In genomic region chr2:18558458-18558857, GRCh38 we compare ENCODE assay signal across 13 cellular contexts. TPM values are rescaled to one million over a fixed set of nuclear protein-coding genes. Genes with fewer than 3 reads are reported as not detected.
DNase-seq lines count a peak whose midpoint lies in the region; ATAC-seq, FAIRE-seq and TF ChIP-seq lines count a peak whose summit lies in the region.
"Had no signal": no experiment of that assay in that cellular context is flagged by ENCODE, and none has a peak within 500 bp of the region (broad histone marks: within the 10 kb centered on the region; RNA-seq: fewer than 3 reads in every experiment).

No MANE protein-coding gene starts in this region.

- peaks cover 6% of the 10 kb centered on the region for H3K9me1 ChIP-seq in endothelial cell of umbilical vein (replicated peaks; ENCODE audit: control insufficient read depth, extremely low read depth, insufficient read depth, low read length)

- H3K27me3 Mint-ChIP-seq in activated T-cell treated with anti-CD3 and anti-CD28 coated beads, Interleukin-2, amount 50 U/mL, for 24 hours = no peaks in the 10 kb centered on the region
- H3K27me3 Mint-ChIP-seq in osteocyte (ENCODE audit: unreplicated experiment) = no peaks in the 10 kb centered on the region

- intact Hi-C loops in OCI-LY7 (cut with micrococcal nuclease; ENCODE audit: unreplicated experiment) (no loop called here), endothelial cell of umbilical vein (cut with micrococcal nuclease) (no loop called here), aorta (cut with DNase I) (loop anchor here in 1 of 2 donors (5.0 kb wide), 1 partner anchor 36 kb away; no protein-coding TSS in a partner anchor), A673 (cut with micrococcal nuclease; ENCODE audit: unreplicated experiment) (no loop called here)

- H3K9me3 Mint-ChIP-seq in activated T-cell treated with anti-CD3 and anti-CD28 coated beads, Interleukin-2, amount 50 U/mL, for 24 hours = no peaks in the 10 kb centered on the region
- no peaks in the 10 kb centered on the region for H3K9me3 Mint-ChIP-seq in osteocyte (ENCODE audit: unreplicated experiment)

- FAIRE-seq in endothelial cell of umbilical vein (lab: Jason Lieb, UNC) = no peak
- FAIRE-seq: colon, islet of Langerhans had no signal

- H3K79me2 ChIP-seq in OCI-LY7 (ENCODE audit: insufficient read depth, low read depth, low read length) (peaks cover 34% of the 10 kb centered on the region), endothelial cell of umbilical vein (ENCODE audit: control insufficient read depth, insufficient read depth, low read length) (peaks cover 15% of the 10 kb centered on the region)

- no peak for DNase-seq in activated T-cell treated with anti-CD3 and anti-CD28 coated beads, Interleukin-2, amount 50 U/mL, for 24 hours
- no peak for DNase-seq in activated T-cell treated with anti-CD3 and anti-CD28 coated beads, Interleukin-2, amount 50 U/mL, for 1 hour
- DNase-seq in OCI-LY7 (ENCODE audit: low spot score) (no peak), endothelial cell of umbilical vein (ENCODE audit: low read depth, low spot score) (no peak), osteocyte (ENCODE audit: extremely low spot score, unreplicated experiment) (no peak), aorta (no peak), A673 (ENCODE audit: low spot score) (no peak), NCI-H128 (lab: John Stamatoyannopoulos, UW; ENCODE audit: unreplicated experiment) (no peak)
- DNase-seq: activated effector memory CD4-positive, alpha-beta T cell treated with anti-CD3 and anti-CD28 coated beads, Interleukin-2, amount 50 U/mL, for 16 hours; NCI-H748 treated with DMSO at 0.1 percent for 48 hours had no signal

- WGBS in aorta, 2 donors = 61 to 87% methylated on average over 1 of the region's 1 CpG

- ATAC-seq in aorta (ENCODE audit: low FRiP score) = no peak

- CTCF ChIA-PET in OCI-LY7 (lab: Charles Lee; ENCODE audit: unreplicated experiment) = no interaction called here
- CTCF ChIA-PET in endothelial cell of umbilical vein (lab: Charles Lee) = interaction anchor here (0.9 to 3.0 kb wide), 2 partner anchors 12 to 38 kb away, joined by 3 to 20 read pairs; no protein-coding TSS in a partner anchor
- CTCF ChIA-PET in A673 (lab: Charles Lee) = no interaction called here

- H4K20me1 ChIP-seq in OCI-LY7 (ENCODE audit: insufficient read depth, low read length) (peaks cover 12% of the 10 kb centered on the region; the same call in 1 of the 2 replicates), endothelial cell of umbilical vein (replicated peaks; ENCODE audit: control insufficient read depth, extremely low read depth, insufficient read depth, low read length) (no peaks in the 10 kb centered on the region)

- H2AFZ ChIP-seq in OCI-LY7 (ENCODE audit: low read length) (no peak overlapping the region), endothelial cell of umbilical vein (ENCODE audit: low read depth, low read length) (no peak overlapping the region)

- H3K4me1 ChIP-seq in OCI-LY7 (ENCODE audit: insufficient read depth, low read length, poor library complexity, severe bottlenecking) (peaks cover 24% of the 10 kb centered on the region), endothelial cell of umbilical vein (ENCODE audit: control insufficient read depth, extremely low read depth, insufficient read depth, low read length) (peaks cover 19% of the 10 kb centered on the region), aorta (ENCODE audit: control insufficient read depth in 1 of 2, insufficient read depth in 2 of 2, low read length in 2 of 2) (peaks cover 3 to 7% of the 10 kb centered on the region in 2 donors), A673 (ENCODE audit: insufficient read depth, low read length, poor library complexity, severe bottlenecking) (peaks cover 15% of the 10 kb centered on the region)

- TF ChIP-seq CTCF in OCI-LY7 (conservative IDR thresholded peaks at IDR 0.05; ENCODE audit: low read length) (no peak), endothelial cell of umbilical vein (IDR thresholded peaks at IDR 0.05; ENCODE audit: extremely low read depth in 1 of 2, insufficient read depth in 1 of 2, low read depth in 1 of 2, low read length in 2 of 2) (no peak), osteocyte (IDR thresholded peaks at IDR 0.05) (no peak), A673 (conservative IDR thresholded peaks at IDR 0.05; ENCODE audit: low read depth, low read length) (no peak)

- H3K36me3 ChIP-seq in OCI-LY7 (ENCODE audit: insufficient read depth, low read length) (peaks cover 27% of the 10 kb centered on the region), endothelial cell of umbilical vein (ENCODE audit: control insufficient read depth in 2 of 2, extremely low read depth in 1 of 2, insufficient read depth in 2 of 2, low read length in 2 of 2) (peaks cover 5 to 9% of the 10 kb centered on the region in 2 experiments), aorta (ENCODE audit: control insufficient read depth in 1 of 2, insufficient read depth in 2 of 2, low read length in 1 of 2) (no peaks in the 10 kb centered on the region), A673 (ENCODE audit: insufficient read depth, low read length, poor library complexity, severe bottlenecking) (peaks cover 15% of the 10 kb centered on the region)
- H3K36me3 ChIP-seq: neutrophil had no signal

- H3K4me3 ChIP-seq in OCI-LY7 (ENCODE audit: low read depth, low read length, poor library complexity, severe bottlenecking) = no peak overlapping the region
- no peak overlapping the region for H3K4me3 ChIP-seq in endothelial cell of umbilical vein (replicated peaks in 1 of 3; ENCODE audit: insufficient read depth in 1 of 3, low read depth in 1 of 3, low read length in 3 of 3)
- H3K4me3 ChIP-seq in aorta (ENCODE audit: low read length in 2 of 2) = no peak overlapping the region
- H3K4me3 ChIP-seq in A673 (ENCODE audit: low read depth, low read length, poor library complexity, severe bottlenecking) = no peak overlapping the region

- BruUV-seq in OCI-LY7 (replicated peaks; lab: Mats Ljungman, UMichigan) (no TSS peak), endothelial cell of umbilical vein (replicated peaks; lab: Mats Ljungman, UMichigan) (no TSS peak), A673 (replicated peaks; lab: Mats Ljungman, UMichigan) (no TSS peak)

- no peak for TF ChIP-seq POLR2A in endothelial cell of umbilical vein (IDR thresholded peaks at IDR 0.05; ENCODE audit: low read depth, low read length)

- H3K4me2 ChIP-seq in OCI-LY7 (ENCODE audit: low read length) = peak overlapping the region; percentile 71
- H3K4me2 ChIP-seq in endothelial cell of umbilical vein (ENCODE audit: insufficient read depth, low read length) = peak overlapping the region; percentile 11

- POLR2A ChIA-PET in OCI-LY7 (lab: Charles Lee) = interaction anchor here (0.6 to 2.6 kb wide), 4 partner anchors 9 to 171 kb away, joined by 3 to 11 read pairs (median 8); no protein-coding TSS in a partner anchor
- POLR2A ChIA-PET in endothelial cell of umbilical vein (lab: Charles Lee) = no interaction called here
- POLR2A ChIA-PET in A673 (lab: Charles Lee; ENCODE audit: low non-redundant PET) = no interaction called here

- dilution Hi-C loops in endothelial cell of umbilical vein (cut with MboI; ENCODE audit: extremely low pct_ligation_motif_present, low sequenced_read_pairs) = no loop called here

- no peak overlapping the region for H3K27ac ChIP-seq in OCI-LY7 (ENCODE audit: low read depth, low read length, poor library complexity, severe bottlenecking)
- no peak overlapping the region for H3K27ac ChIP-seq in endothelial cell of umbilical vein (ENCODE audit: insufficient read depth, low read depth, low read length)
- H3K27ac ChIP-seq in aorta (ENCODE audit: low read depth in 1 of 2, low read length in 2 of 2) = no peak overlapping the region
- no peak overlapping the region for H3K27ac ChIP-seq in A673 (ENCODE audit: low read depth, low read length, poor library complexity, severe bottlenecking)
- H3K27ac ChIP-seq: neutrophil had no signal

- peak overlapping the region; percentile 97 for H3K27ac Mint-ChIP-seq in activated T-cell treated with anti-CD3 and anti-CD28 coated beads, Interleukin-2, amount 50 U/mL, for 24 hours
- peak overlapping the region; percentile 97 for H3K27ac Mint-ChIP-seq in osteocyte (ENCODE audit: unreplicated experiment)

- no peaks in the 10 kb centered on the region for H3K9me3 ChIP-seq in OCI-LY7 (ENCODE audit: low read length)
- no peaks in the 10 kb centered on the region for H3K9me3 ChIP-seq in endothelial cell of umbilical vein (replicated peaks; ENCODE audit: control insufficient read depth, insufficient read depth, low read length)
- H3K9me3 ChIP-seq in aorta (ENCODE audit: control insufficient read depth, low read length) = no peaks in the 10 kb centered on the region
- H3K9me3 ChIP-seq in A673 (ENCODE audit: low read depth, low read length, poor library complexity, severe bottlenecking) = no peaks in the 10 kb centered on the region
- H3K9me3 ChIP-seq: neutrophil had no signal

- peaks cover 55% of the 10 kb centered on the region for H3K4me1 Mint-ChIP-seq in activated T-cell treated with anti-CD3 and anti-CD28 coated beads, Interleukin-2, amount 50 U/mL, for 24 hours (ENCODE audit: low read depth)
- H3K4me1 Mint-ChIP-seq in osteocyte (ENCODE audit: unreplicated experiment) = peaks cover 35% of the 10 kb centered on the region

- H3K9me2 ChIP-seq in OCI-LY7 (ENCODE audit: insufficient read depth, low read length) = no peaks in the 10 kb centered on the region

- H3K27me3 ChIP-seq in endothelial cell of umbilical vein (ENCODE audit: control insufficient read depth in 2 of 2, insufficient read depth in 2 of 2, low read length in 2 of 2) = no peaks in the 10 kb centered on the region
- H3K27me3 ChIP-seq in aorta (ENCODE audit: control insufficient read depth in 1 of 2, insufficient read depth in 2 of 2, low read length in 1 of 2) = no peaks in the 10 kb centered on the region
- no peaks in the 10 kb centered on the region for H3K27me3 ChIP-seq in A673 (replicated peaks; ENCODE audit: insufficient read depth, low read depth, low read length, poor library complexity)
- H3K27me3 ChIP-seq: neutrophil had no signal

- H3K9ac ChIP-seq in endothelial cell of umbilical vein (replicated peaks; ENCODE audit: extremely low read depth, insufficient read depth, low read length) = no peak overlapping the region

- H3K4me3 Mint-ChIP-seq in activated T-cell treated with anti-CD3 and anti-CD28 coated beads, Interleukin-2, amount 50 U/mL, for 24 hours = peak overlapping the region; percentile 89
- H3K4me3 Mint-ChIP-seq in osteocyte (ENCODE audit: unreplicated experiment) = peak overlapping the region; percentile 11

- peaks cover 64% of the 10 kb centered on the region for H3K36me3 Mint-ChIP-seq in activated T-cell treated with anti-CD3 and anti-CD28 coated beads, Interleukin-2, amount 50 U/mL, for 24 hours (ENCODE audit: low read depth)
- H3K36me3 Mint-ChIP-seq in osteocyte (ENCODE audit: unreplicated experiment) = peaks cover 18% of the 10 kb centered on the region

RNA-seq across cellular contexts. Expression of gene RDH14, which starts 2.0 kb away (rescaled TPM):
- 25.2 and 27.5 TPM in 2 replicates for total RNA-seq in OCI-LY7 (2014; rRNA removed; shearing (Covaris generic))
- total RNA-seq in OCI-LY7 (2022) (20.6 and 24.0 TPM in 2 replicates), endothelial cell of umbilical vein (12.4 and 14.7 TPM in 2 replicates), osteocyte (19.0 and 21.3 TPM in 2 replicates), aorta (10 to 100 TPM; 23.8 to 24.1 TPM), A673 (2021) (19.0 and 22.1 TPM in 2 replicates)
- polyA plus RNA-seq in endothelial cell of umbilical vein (8.8 TPM in 2 replicates), aorta (10 to 100 TPM; 10.8 to 32.3 TPM)
- 10.0 and 11.7 TPM in 2 replicates for polyA plus RNA-seq in endothelial cell of umbilical vein (2011; cell fraction: cytosol; rRNA removed)
- 5.1 and 6.1 TPM in 2 replicates for polyA plus RNA-seq in endothelial cell of umbilical vein (2011; cell fraction: nucleus; rRNA removed)
- polyA plus RNA-seq in endothelial cell of umbilical vein (2012) = 18.4 and 19.1 TPM in 2 replicates
- 6.2 and 7.0 TPM in 2 replicates for polyA minus RNA-seq in endothelial cell of umbilical vein
- polyA minus RNA-seq in endothelial cell of umbilical vein (2011; cell fraction: cytosol; rRNA and poly(A)+ RNA removed) = 8.8 TPM
- polyA minus RNA-seq in endothelial cell of umbilical vein (2011; cell fraction: nucleus; rRNA and poly(A)+ RNA removed) = 2.9 and 4.4 TPM in 2 replicates

RNA-seq across cellular contexts. Expression of gene NT5C1B, which starts 30.9 kb away (rescaled TPM):
- total RNA-seq in OCI-LY7 (2014; rRNA removed; shearing (Covaris generic)) = not detected in 2 replicates
- total RNA-seq in OCI-LY7 (2022) (not detected in 2 replicates), endothelial cell of umbilical vein (not detected in 2 replicates), osteocyte (not detected in 2 replicates), aorta (not detected), A673 (2021) (not detected in 2 replicates)
- polyA plus RNA-seq in endothelial cell of umbilical vein (not detected in 2 replicates), aorta (not detected)
- not detected in 2 replicates for polyA plus RNA-seq in endothelial cell of umbilical vein (2011; cell fraction: cytosol; rRNA removed)
- polyA plus RNA-seq in endothelial cell of umbilical vein (2011; cell fraction: nucleus; rRNA removed) = not detected in 2 replicates
- polyA plus RNA-seq in endothelial cell of umbilical vein (2012) = 0.11 and 0.16 TPM in 2 replicates
- polyA minus RNA-seq in endothelial cell of umbilical vein = not detected in 2 replicates
- not detected for polyA minus RNA-seq in endothelial cell of umbilical vein (2011; cell fraction: cytosol; rRNA and poly(A)+ RNA removed)
- polyA minus RNA-seq in endothelial cell of umbilical vein (2011; cell fraction: nucleus; rRNA and poly(A)+ RNA removed) = not detected in 2 replicates
